Comparison of ENCODE assay signal across 8 cellular contexts in genomic region chr2:8677646-8678592, GRCh38. TPM values are rescaled to one million over a fixed set of nuclear protein-coding genes. Genes with fewer than 3 reads are reported as not detected.
A peak's percentile ranks its signal among the peaks of the same experiment; 100 is the strongest.
DNase-seq lines count a peak whose midpoint lies in the region; ATAC-seq and TF ChIP-seq lines count a peak whose summit lies in the region.

No MANE protein-coding gene starts in this region.

- TF ChIP-seq CTCF in AG04449 (IDR thresholded peaks at IDR 0.05; ENCODE audit: insufficient read depth, low read length, missing control alignments), result no peak
- TF ChIP-seq CTCF in foreskin fibroblast (IDR thresholded peaks at IDR 0.05; ENCODE audit: low read depth, low read length), result no peak
- TF ChIP-seq CTCF in nephron (IDR thresholded peaks at IDR 0.05; ENCODE audit: unreplicated experiment in 3 of 3), result no peak

- ATAC-seq in GM19395 (IDR thresholded peaks at IDR 0.05; ENCODE audit: unreplicated experiment) (no peak), GM21528 (IDR thresholded peaks at IDR 0.05; ENCODE audit: low FRiP score, unreplicated experiment) (no peak)

- CTCF ChIA-PET in AG04449 (lab: Yijun Ruan, JAX), result interaction anchor here (1.0 kb wide), 1 partner anchor 139 kb away, joined by 3 read pairs; no protein-coding TSS in a partner anchor

- H3K4me3 Mint-ChIP-seq in nephron, result peak overlapping the region; percentile 82 to 86 (median 86)

- POLR2A ChIA-PET in AG04449 (lab: Yijun Ruan, JAX), result interaction anchor here (1.0 to 1.3 kb wide), 2 partner anchors 44 to 242 kb away, joined by 3 to 6 read pairs; no protein-coding TSS in a partner anchor

- H3K4me3 ChIP-seq in AG04449 (ENCODE audit: low read depth, low read length), result peak overlapping the region; percentile 71
- peak overlapping the region; percentile 41 for H3K4me3 ChIP-seq in H7 (ENCODE audit: insufficient read depth, low read depth, low read length)
- H3K4me3 ChIP-seq in foreskin fibroblast (ENCODE audit: low read depth in 1 of 2, low read length in 2 of 2), result peak overlapping the region; percentile 51 to 54

- DNase-seq in AG04449 (ENCODE audit: low read depth, low spot score), result no peak
- peak; percentile 82 for DNase-seq in H7
- peak; percentile 73 for DNase-seq in NCI-H526 treated with DMSO at 0.1 percent for 48 hours (lab: John Stamatoyannopoulos, UW)
- DNase-seq in activated T-cell treated with anti-CD3 and anti-CD28 coated beads, Interleukin-2, amount 50 U/mL, for 48 hours, result peak; percentile 61 to 64
- peak in 1 of 2 donors; percentile 63 for DNase-seq in foreskin fibroblast

- H3K4me1 Mint-ChIP-seq in nephron, result peaks cover 35% of the 10 kb centered on the region

- H3K27ac Mint-ChIP-seq in nephron, result peak overlapping the region; percentile 98 to 99 (median 99)

- peaks cover 15% of the 10 kb centered on the region for H3K9me3 Mint-ChIP-seq in nephron

- peaks cover 28% of the 10 kb centered on the region for H3K36me3 Mint-ChIP-seq in nephron (ENCODE audit: low read depth)

- no peaks in the 10 kb centered on the region for H3K36me3 ChIP-seq in H7 (replicated peaks; ENCODE audit: control insufficient read depth, insufficient read depth, low read length)

- H3K27me3 ChIP-seq in H7 (ENCODE audit: control insufficient read depth, insufficient read depth, low read length), result peaks cover 46% of the 10 kb centered on the region

- H3K27me3 Mint-ChIP-seq in nephron (ENCODE audit: low read depth), result no peaks in the 10 kb centered on the region

RNA-seq across cellular contexts. Expression of gene ID2, which starts 3.9 kb away (rescaled TPM):
- total RNA-seq in H7 (2014; rRNA removed; shearing (Covaris generic)), result 38.7 and 58.2 TPM in 2 replicates
